16 cellular contexts compared by ENCODE assay signal in the genomic region with DNA sequence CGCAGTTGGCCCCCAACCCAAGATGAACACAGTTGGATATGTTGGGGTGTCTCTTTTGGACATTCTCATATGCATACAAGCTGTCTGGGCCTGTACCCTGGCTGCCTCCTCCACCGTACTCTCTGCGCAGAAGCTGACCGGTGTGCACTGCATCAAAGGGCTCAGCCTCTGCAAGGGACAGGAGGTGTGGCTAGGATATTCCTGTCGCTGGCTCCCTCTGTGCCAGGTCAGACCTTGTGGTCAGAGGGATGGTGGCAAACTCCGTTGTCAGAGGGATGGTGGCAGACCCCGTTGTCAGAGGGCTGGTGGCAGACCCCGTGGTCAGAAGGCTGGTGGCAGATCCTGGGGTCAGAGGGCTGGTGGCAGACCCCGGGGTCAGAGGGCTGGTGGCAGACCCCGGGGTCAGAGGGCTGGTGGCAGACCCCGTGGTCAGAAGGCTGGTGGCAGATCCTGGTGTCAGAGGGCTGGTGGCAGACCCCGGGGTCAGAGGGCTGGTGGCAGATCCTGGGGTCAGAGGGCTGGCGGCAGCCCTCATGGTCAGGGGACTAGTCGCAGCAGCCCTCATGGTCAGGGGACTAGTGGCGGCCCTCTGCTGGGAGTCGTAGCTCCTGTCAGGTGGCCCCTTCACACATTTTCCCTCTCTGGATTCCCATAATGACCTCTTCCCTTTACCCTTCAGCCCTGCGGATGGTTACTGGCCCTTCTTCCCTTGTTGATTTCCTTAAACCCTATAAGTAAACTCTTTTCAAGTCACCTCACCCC.
DNase-seq lines count a peak whose midpoint lies in the region; ATAC-seq, FAIRE-seq and TF ChIP-seq lines count a peak whose summit lies in the region.
"Had no signal": no experiment of that assay in that cellular context is flagged by ENCODE, and none has a peak within 500 bp of the region (broad histone marks: within the 10 kb centered on the region; RNA-seq: fewer than 3 reads in every experiment).

No MANE protein-coding gene starts in this region.

- H3K27ac ChIP-seq in liver (ENCODE audit: low read depth in 1 of 2, low read length in 2 of 2) (no peak overlapping the region), right lobe of liver (no peak overlapping the region), K562 (ENCODE audit: extremely low read depth, low read depth, low read length) (no peak overlapping the region), neuronal stem cell (replicated peaks; ENCODE audit: low read length) (no peak overlapping the region), dorsolateral prefrontal cortex (no peak overlapping the region), ascending aorta (no peak overlapping the region)
- H3K27ac ChIP-seq: BLaER1 treated with 17β-estradiol and CSF1 and Interleukin-3, amounts not matched to agents 10 nM and 100 nM had no signal

- H3K79me1 ChIP-seq in neuronal stem cell (ENCODE audit: low read depth, low read length): no peaks in the 10 kb centered on the region

- DNase-seq in right lobe of liver (no peak), K562 (ENCODE audit: extremely low read depth in 1 of 4, low spot score in 3 of 4) (no peak), neuronal stem cell (ENCODE audit: low spot score) (no peak), dorsolateral prefrontal cortex (no peak), ascending aorta (ENCODE audit: low spot score in 2 of 2) (no peak), foreskin melanocyte (no peak)
- DNase-seq: CD8-positive, alpha-beta memory T cell; COR-L47; HCEC 1CT had no signal

- TF ChIP-seq POLR2A in right lobe of liver (IDR thresholded peaks at IDR 0.05) (no peak), K562 (conservative IDR thresholded peaks at IDR 0.05) (no peak)

- intact Hi-C loops in right lobe of liver (cut with DNase I): no loop called here
- intact Hi-C loops in K562 (cut with micrococcal nuclease): loop anchor here (5.0 to 10.0 kb wide), 2 partner anchors 91 to 903 kb away; a partner anchor contains a TSS
- intact Hi-C loops in dorsolateral prefrontal cortex (cut with DNase I): loop anchor here (2.0 to 10.0 kb wide), 4 partner anchors 181 to 1449 kb away; no protein-coding TSS in a partner anchor
- intact Hi-C loops in ascending aorta (cut with DNase I): loop anchor here (10.0 kb wide), 1 partner anchor 171 kb away; no protein-coding TSS in a partner anchor

- POLR2A ChIA-PET in K562 (lab: Yijun Ruan, JAX): interaction anchor here (1.2 kb wide), 1 partner anchor 12 kb away, joined by 3 read pairs; no protein-coding TSS in a partner anchor

- no peaks in the 10 kb centered on the region for H3K36me3 ChIP-seq in liver (ENCODE audit: control insufficient read depth in 4 of 4, insufficient read depth in 3 of 4, low read depth in 1 of 4, low read length in 3 of 4)
- no peaks in the 10 kb centered on the region for H3K36me3 ChIP-seq in right lobe of liver
- no peaks in the 10 kb centered on the region for H3K36me3 ChIP-seq in K562 (ENCODE audit: control insufficient read depth, insufficient read depth, low read length)
- no peaks in the 10 kb centered on the region for H3K36me3 ChIP-seq in neuronal stem cell (replicated peaks in 1 of 2; ENCODE audit: control insufficient read depth in 2 of 2, insufficient read depth in 2 of 2, low read length in 2 of 2)
- no peaks in the 10 kb centered on the region for H3K36me3 ChIP-seq in ascending aorta
- H3K36me3 ChIP-seq: BLaER1 treated with 17β-estradiol and CSF1 and Interleukin-3, amounts not matched to agents 10 nM and 100 nM had no signal

- CTCF ChIA-PET in K562 (lab: Yijun Ruan, JAX; ENCODE audit: low intra/inter-chr PET ratio): interaction anchor here (0.6 to 1.3 kb wide), 2 partner anchors 9 to 43 kb away, joined by 3 to 4 read pairs; no protein-coding TSS in a partner anchor

- H3K9ac ChIP-seq in liver (ENCODE audit: low read depth in 1 of 2, low read length in 2 of 2) (no peak overlapping the region), K562 (ENCODE audit: insufficient read depth in 1 of 2, low read depth in 2 of 2, low read length in 2 of 2) (no peak overlapping the region; a peak in 1 of 4 replicates), neuronal stem cell (ENCODE audit: low read depth, low read length, poor library complexity) (peak overlapping the region; percentile 40)
- H3K9ac ChIP-seq: BLaER1 treated with 17β-estradiol and CSF1 and Interleukin-3, amounts not matched to agents 10 nM and 100 nM had no signal

- no peaks in the 10 kb centered on the region for H3K79me2 ChIP-seq in K562 (ENCODE audit: control insufficient read depth, insufficient read depth, low read length)

- H3K9me1 ChIP-seq in K562 (ENCODE audit: control insufficient read depth, insufficient read depth, low read length): no peaks in the 10 kb centered on the region

- no peak overlapping the region for H4K8ac ChIP-seq in neuronal stem cell (ENCODE audit: low read depth, low read length)

- no peak overlapping the region for H3K4me2 ChIP-seq in K562 (ENCODE audit: insufficient read depth, low read length)
- no peak overlapping the region for H3K4me2 ChIP-seq in neuronal stem cell (ENCODE audit: insufficient read depth, low read length, poor library complexity, severe bottlenecking)

- FAIRE-seq in K562 (lab: Jason Lieb, UNC): no peak
- FAIRE-seq: D721Med, G401.6, GM12891, GM19239, HTR-8/SVneo had no signal

- no peak overlapping the region for H2BK5ac ChIP-seq in neuronal stem cell (ENCODE audit: low read length)

- H4K91ac ChIP-seq in neuronal stem cell (ENCODE audit: low read depth, low read length, poor library complexity): no peak overlapping the region

- in situ Hi-C loops in K562 (cut with MboI): loop anchor here (10.0 kb wide), 2 partner anchors 171 to 1441 kb away; no protein-coding TSS in a partner anchor

- TF ChIP-seq CTCF in liver (IDR thresholded peaks at IDR 0.05; ENCODE audit: low read depth, low read length, missing input control) (no peak), right lobe of liver (IDR thresholded peaks at IDR 0.05) (no peak), K562 (IDR thresholded peaks at IDR 0.05 in 2 of 3, conservative IDR thresholded peaks at IDR 0.05 in 1 of 3; ENCODE audit: insufficient read depth in 2 of 3, low read depth in 1 of 3, low read length in 3 of 3) (no peak), dorsolateral prefrontal cortex (IDR thresholded peaks at IDR 0.05 in 54 of 56, conservative IDR thresholded peaks at IDR 0.05 in 2 of 56; ENCODE audit: low read depth in 1 of 56, partially characterized antibody in 56 of 56) (no peak), ascending aorta (IDR thresholded peaks at IDR 0.05) (no peak)

- H2BK120ac ChIP-seq in neuronal stem cell (ENCODE audit: low read depth, low read length): no peak overlapping the region

- H3K18ac ChIP-seq in neuronal stem cell (ENCODE audit: low read length): peak overlapping the region; percentile 0

- H3K14ac ChIP-seq in neuronal stem cell (ENCODE audit: low read length): peak overlapping the region; percentile 86

- H3K9me3 ChIP-seq in liver (ENCODE audit: control insufficient read depth in 4 of 4, low read length in 3 of 4) (no peaks in the 10 kb centered on the region), right lobe of liver (no peaks in the 10 kb centered on the region), K562 (replicated peaks; ENCODE audit: control insufficient read depth, insufficient read depth, low read depth, low read length) (no peaks in the 10 kb centered on the region), neuronal stem cell (replicated peaks in 1 of 2; ENCODE audit: control insufficient read depth in 2 of 2, insufficient read depth in 1 of 2, low read depth in 1 of 2, low read length in 2 of 2) (no peaks in the 10 kb centered on the region), ascending aorta (no peaks in the 10 kb centered on the region)
- H3K9me3 ChIP-seq: BLaER1 treated with 17β-estradiol and CSF1 and Interleukin-3, amounts not matched to agents 10 nM and 100 nM had no signal

- BruUV-seq in K562 (replicated peaks; lab: Mats Ljungman, UMichigan): no TSS peak

- H3K23ac ChIP-seq in neuronal stem cell (ENCODE audit: low read depth, low read length, poor library complexity): no peak overlapping the region

- no peak overlapping the region for H2AK5ac ChIP-seq in neuronal stem cell (ENCODE audit: low read depth, low read length)

- H3K4me1 ChIP-seq in liver (ENCODE audit: control insufficient read depth in 4 of 4, insufficient read depth in 4 of 4, low read length in 3 of 4): no peaks in the 10 kb centered on the region
- no peaks in the 10 kb centered on the region for H3K4me1 ChIP-seq in right lobe of liver
- peaks cover 45 to 60% of the 10 kb centered on the region in 2 experiments for H3K4me1 ChIP-seq in K562 (replicated peaks in 1 of 2; ENCODE audit: control insufficient read depth in 2 of 2, insufficient read depth in 2 of 2, low read length in 2 of 2)
- peaks cover 16 to 22% of the 10 kb centered on the region in 2 donors for H3K4me1 ChIP-seq in neuronal stem cell (ENCODE audit: control insufficient read depth in 2 of 2, insufficient read depth in 1 of 2, low read depth in 1 of 2, low read length in 2 of 2)
- peaks cover 0 to 2% of the 10 kb centered on the region in 2 donors for H3K4me1 ChIP-seq in ascending aorta

- ATAC-seq in right lobe of liver: no peak
- no peak for ATAC-seq in K562

- no peaks in the 10 kb centered on the region for H4K20me1 ChIP-seq in K562 (replicated peaks; ENCODE audit: control insufficient read depth, insufficient read depth, low read length)
- H4K20me1 ChIP-seq: BLaER1 treated with 17β-estradiol and CSF1 and Interleukin-3, amounts not matched to agents 10 nM and 100 nM had no signal

- WGBS in liver: 79% methylated on average over 17 of the region's 17 CpGs
- 73% methylated on average over 5 of the region's 17 CpGs for WGBS in right lobe of liver (ENCODE audit: insufficient coverage, low coverage, low lambda C conversion rate, missing lambda C conversion rate)
- WGBS in K562 (ENCODE audit: insufficient coverage, low coverage, missing lambda C conversion rate): 59% methylated on average over 17 of the region's 17 CpGs
- WGBS in neuronal stem cell (ENCODE audit: extremely low coverage in 2 of 2, insufficient read length in 2 of 2, insufficient replicate concordance in 1 of 2), 2 donors: no CpG with 5 or more reads among the region's 17 CpGs

- no peak for TF ChIP-seq RAD21 in liver (IDR thresholded peaks at IDR 0.05)
- no peak for TF ChIP-seq RAD21 in K562 (CRISPR knock-in tag; conservative IDR thresholded peaks at IDR 0.05 in 1 of 2, IDR thresholded peaks at IDR 0.05 in 1 of 2)

- TF ChIP-seq EP300 in K562 (IDR thresholded peaks at IDR 0.05; ENCODE audit: low read length): no peak

- H3K4ac ChIP-seq in neuronal stem cell (ENCODE audit: low read length): peak overlapping the region; percentile 12

- no peaks in the 10 kb centered on the region for H3K27me3 ChIP-seq in liver (ENCODE audit: control insufficient read depth in 4 of 4, insufficient read depth in 4 of 4, low read length in 3 of 4)
- H3K27me3 ChIP-seq in right lobe of liver: no peaks in the 10 kb centered on the region
- peaks cover 5 to 20% of the 10 kb centered on the region in 2 experiments; a peak in 4 of 5 replicates for H3K27me3 ChIP-seq in K562 (ENCODE audit: control insufficient read depth in 2 of 2, insufficient read depth in 2 of 2, low read length in 2 of 2)
- H3K27me3 ChIP-seq in neuronal stem cell (ENCODE audit: control insufficient read depth in 3 of 3, insufficient read depth in 3 of 3, low read depth in 1 of 3, low read length in 3 of 3): no peaks in the 10 kb centered on the region
- H3K27me3 ChIP-seq in dorsolateral prefrontal cortex: no peaks in the 10 kb centered on the region
- H3K27me3 ChIP-seq in ascending aorta: no peaks in the 10 kb centered on the region

- peak overlapping the region; percentile 98 for H2BK12ac ChIP-seq in neuronal stem cell (ENCODE audit: low read length)

- H3K4me3 ChIP-seq in liver (ENCODE audit: low read depth in 1 of 3, low read length in 3 of 3) (no peak overlapping the region), right lobe of liver (no peak overlapping the region), K562 (no peak overlapping the region), neuronal stem cell (ENCODE audit: low read length in 2 of 2) (no peak overlapping the region), dorsolateral prefrontal cortex (no peak overlapping the region), ascending aorta (no peak overlapping the region)
- H3K4me3 ChIP-seq: BLaER1 treated with 17β-estradiol and CSF1 and Interleukin-3, amounts not matched to agents 10 nM and 100 nM had no signal

- H2AFZ ChIP-seq in K562 (ENCODE audit: low read depth, low read length) (0 out of 2 replicates have a peak overlapping the region, but pooled peaks have one; percentile 27), neuronal stem cell (ENCODE audit: low read length) (no peak overlapping the region)

- H2BK15ac ChIP-seq in neuronal stem cell (ENCODE audit: low read length): no peak overlapping the region

Comparison
In these comparisons a context has a peak if more than half of its experiments do, and no peak if none do; other contexts are left out.
1. intact Hi-C loops: an anchor here in K562 (5.0 to 10.0 kb wide), dorsolateral prefrontal cortex (2.0 to 10.0 kb wide) and ascending aorta (10.0 kb wide); none called in right lobe of liver.